In genomic region chr17:17365476-17366110, GRCh38 we compare ENCODE assay signal across 18 cellular contexts.
DNase-seq lines count a peak whose midpoint lies in the region; ATAC-seq and TF ChIP-seq lines count a peak whose summit lies in the region.
"Had no signal": no experiment of that assay in that cellular context is flagged by ENCODE, and none has a peak within 500 bp of the region (broad histone marks: within the 10 kb centered on the region; RNA-seq: fewer than 3 reads in every experiment).

No MANE protein-coding gene starts in this region.

- H3K4me3 Mint-ChIP-seq in chondrocyte (ENCODE audit: unreplicated experiment): no peak overlapping the region
- no peak overlapping the region for H3K4me3 Mint-ChIP-seq in activated T-cell treated with anti-CD3 and anti-CD28 coated beads, Interleukin-2, amount 50 U/mL, for 4 hours
- H3K4me3 Mint-ChIP-seq: CD4-positive, CD25-positive, alpha-beta regulatory T cell had no signal

- H3K9me3 Mint-ChIP-seq in chondrocyte (ENCODE audit: low read depth): peaks cover 6% of the 10 kb centered on the region
- H3K9me3 Mint-ChIP-seq in activated T-cell treated with anti-CD3 and anti-CD28 coated beads, Interleukin-2, amount 50 U/mL, for 4 hours: peaks cover 1% of the 10 kb centered on the region

- DNase-seq in GF-D8 (lab: John Stamatoyannopoulos, UW) (peak; percentile 20), KBM-7 (peak; percentile 63), chondrocyte (ENCODE audit: low spot score) (peak; percentile 53), posterior vena cava (ENCODE audit: low spot score) (peak; percentile 15), NCI-H187 (lab: John Stamatoyannopoulos, UW) (no peak)
- no peak for DNase-seq in activated T-cell treated with anti-CD3 and anti-CD28 coated beads, Interleukin-2, amount 50 U/mL, for 4 hours
- DNase-seq: CD4-positive, CD25-positive, alpha-beta regulatory T cell; DMS79 treated with DMSO at 0.1 percent for 48 hours; GOT3; HCEC 1CT; Karpas-422; MV-4-11; NCI-H1694; NCI-H2081 treated with DMSO at 0.1 percent for 48 hours; NCI-H446; NCI-H526; PC-9 had no signal

- intact Hi-C loops in posterior vena cava (cut with DNase I): no loop called here

- H3K27me3 Mint-ChIP-seq in chondrocyte (ENCODE audit: low read depth): peaks cover 12% of the 10 kb centered on the region
- H3K27me3 Mint-ChIP-seq in activated T-cell treated with anti-CD3 and anti-CD28 coated beads, Interleukin-2, amount 50 U/mL, for 4 hours (ENCODE audit: low read depth): peaks cover 5% of the 10 kb centered on the region

- in situ Hi-C loops in KBM-7 (cut with MboI; ENCODE audit: low pct_unique_long_range_greater_than_20kb, low sequenced_read_pairs): loop anchor here (25.0 kb wide), 2 partner anchors 197 to 272 kb away; no protein-coding TSS in a partner anchor

- TF ChIP-seq CTCF in chondrocyte (IDR thresholded peaks at IDR 0.05): no peak

- no peaks in the 10 kb centered on the region for H3K4me1 Mint-ChIP-seq in chondrocyte (ENCODE audit: low read depth)
- no peaks in the 10 kb centered on the region for H3K4me1 Mint-ChIP-seq in activated T-cell treated with anti-CD3 and anti-CD28 coated beads, Interleukin-2, amount 50 U/mL, for 4 hours (ENCODE audit: low read depth)

- no peaks in the 10 kb centered on the region for H3K36me3 Mint-ChIP-seq in chondrocyte (ENCODE audit: low read depth)
- H3K36me3 Mint-ChIP-seq in activated T-cell treated with anti-CD3 and anti-CD28 coated beads, Interleukin-2, amount 50 U/mL, for 4 hours (ENCODE audit: insufficient read depth): no peaks in the 10 kb centered on the region

- H3K27ac Mint-ChIP-seq in chondrocyte (ENCODE audit: unreplicated experiment): no peak overlapping the region
- H3K27ac Mint-ChIP-seq: CD4-positive, CD25-positive, alpha-beta regulatory T cell had no signal

- no peak for ATAC-seq in activated T-cell treated with anti-CD3 and anti-CD28 coated beads, Interleukin-2, amount 50 U/mL, for 4 hours
- ATAC-seq in GM21717 (IDR thresholded peaks at IDR 0.05; ENCODE audit: unreplicated experiment): no peak

Comparison
In these comparisons a context has a peak if more than half of its experiments do, and no peak if none do; other contexts are left out.
1. DNase-seq: peak in GF-D8 (single experiment), KBM-7 (single experiment), chondrocyte (single experiment) and posterior vena cava (single experiment); none in activated T-cell treated with anti-CD3 and anti-CD28 coated beads, Interleukin-2, amount 50 U/mL, for 4 hours (single experiment) and NCI-H187 (0 of 2).